11 cellular contexts compared by ENCODE assay signal in genomic region chr2:23488584-23488983, GRCh38.
"Had no signal": no experiment of that assay in that cellular context is flagged by ENCODE, and none has a peak within 500 bp of the region (broad histone marks: within the 10 kb centered on the region; RNA-seq: fewer than 3 reads in every experiment).

No MANE protein-coding gene starts in this region.

- H3K9me3 ChIP-seq: breast epithelium, SK-N-SH, tibial artery, vagina had no signal

- H3K27ac Mint-ChIP-seq: activated naive CD4-positive, alpha-beta T cell treated with anti-CD3 and anti-CD28 coated beads, Interleukin-2, amount 50 U/mL, for 24 hours; endodermal cell had no signal

- DNase-seq: activated effector memory CD4-positive, alpha-beta T cell treated with Interleukin-2 at 50 U/mL for 16 hours; dermis blood vessel endothelial cell; endodermal cell; erythroblast; SK-N-SH; stimulated activated CD4-positive, alpha-beta T cell treated with anti-CD3 and anti-CD28 coated beads, Interleukin-4, amount 100 ng/mL, for 24 hours; tibial artery had no signal

- H3K79me2 ChIP-seq: hepatocyte had no signal

- H2AFZ ChIP-seq: hepatocyte had no signal

- H3K27me3 Mint-ChIP-seq: activated naive CD4-positive, alpha-beta T cell treated with anti-CD3 and anti-CD28 coated beads, Interleukin-2, amount 50 U/mL, for 24 hours had no signal

- H3K4me1 ChIP-seq: breast epithelium had no signal

- H3K27ac ChIP-seq: breast epithelium, hepatocyte, tibial artery, vagina had no signal

- H3K9me3 Mint-ChIP-seq: activated naive CD4-positive, alpha-beta T cell treated with anti-CD3 and anti-CD28 coated beads, Interleukin-2, amount 50 U/mL, for 24 hours; endodermal cell had no signal

- H3K4me3 ChIP-seq: breast epithelium, hepatocyte, tibial artery, vagina had no signal

- H3K36me3 ChIP-seq: breast epithelium, tibial artery, vagina had no signal

- H3K27me3 ChIP-seq: breast epithelium, hepatocyte, tibial artery, vagina had no signal

- H3K4me2 ChIP-seq: hepatocyte, SK-N-SH had no signal

- H3K4me3 Mint-ChIP-seq: activated naive CD4-positive, alpha-beta T cell treated with anti-CD3 and anti-CD28 coated beads, Interleukin-2, amount 50 U/mL, for 24 hours; endodermal cell had no signal

- H3K36me3 Mint-ChIP-seq: activated naive CD4-positive, alpha-beta T cell treated with anti-CD3 and anti-CD28 coated beads, Interleukin-2, amount 50 U/mL, for 24 hours had no signal

- H3K9ac ChIP-seq: SK-N-SH had no signal
